Comparison of ENCODE assay signal across 25 cellular contexts in the genomic region with DNA sequence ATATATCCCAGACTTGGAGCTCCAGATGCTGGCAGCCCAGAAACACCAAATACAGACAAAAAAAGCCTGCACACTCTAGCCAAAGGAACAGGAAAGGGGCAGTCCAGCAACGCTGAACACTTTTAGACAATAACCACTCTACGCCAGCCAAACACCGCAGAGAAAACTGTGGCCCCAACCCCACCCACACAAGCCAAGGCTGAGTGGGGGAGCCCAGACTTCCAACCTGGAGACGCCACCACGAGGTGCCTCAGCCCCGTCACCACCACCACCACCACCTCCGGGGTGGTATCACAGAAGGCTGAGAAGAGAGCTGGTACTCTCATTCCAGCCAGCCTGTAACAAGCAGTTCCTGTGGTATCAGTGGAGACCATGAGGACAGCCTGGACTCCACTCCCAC. TPM values are rescaled to one million over a fixed set of nuclear protein-coding genes. Genes with fewer than 3 reads are reported as not detected.
"Had no signal": no experiment of that assay in that cellular context is flagged by ENCODE, and none has a peak within 500 bp of the region (broad histone marks: within the 10 kb centered on the region; RNA-seq: fewer than 3 reads in every experiment).

No MANE protein-coding gene starts in this region.

- ATAC-seq: left cardiac atrium; left ventricle myocardium superior; naive thymus-derived CD4-positive, alpha-beta T cell; stimulated activated naive B cell treated with anti-CD40 and anti-IgM and Interleukin-4, amounts not matched to agents 10 μg/mL and 1 μg/mL and 100 μg/mL, for 72 hours; upper lobe of right lung had no signal

- H3K36me3 ChIP-seq: ovary, right atrium auricular region, sigmoid colon, tibial artery, upper lobe of right lung had no signal

- H3K27me3 Mint-ChIP-seq: central memory CD8-positive, alpha-beta T cell had no signal

- H3K9me3 ChIP-seq: ovary, right atrium auricular region, sigmoid colon, tibial artery, upper lobe of right lung had no signal

- H3K4me3 Mint-ChIP-seq: central memory CD8-positive, alpha-beta T cell; naive thymus-derived CD4-positive, alpha-beta T cell; stimulated activated naive B cell treated with anti-CD40 and anti-IgM and Interleukin-4, amounts not matched to agents 10 μg/mL and 1 μg/mL and 100 μg/mL, for 72 hours had no signal

- H3K27me3 ChIP-seq: dorsolateral prefrontal cortex, hepatocyte, ovary, right atrium auricular region, sigmoid colon, tibial artery, upper lobe of right lung had no signal

- H3K4me1 ChIP-seq: right atrium auricular region, sigmoid colon, tibial artery, upper lobe of right lung had no signal

- H3K4me3 ChIP-seq: dorsolateral prefrontal cortex, hepatocyte, lung, ovary, right atrium auricular region, sigmoid colon, skin epidermis, tibial artery, upper lobe of right lung had no signal

- H2AFZ ChIP-seq: hepatocyte had no signal

- H3K4me1 Mint-ChIP-seq: central memory CD8-positive, alpha-beta T cell; naive thymus-derived CD4-positive, alpha-beta T cell; stimulated activated naive B cell treated with anti-CD40 and anti-IgM and Interleukin-4, amounts not matched to agents 10 μg/mL and 1 μg/mL and 100 μg/mL, for 72 hours had no signal

- H3K27ac Mint-ChIP-seq: naive thymus-derived CD4-positive, alpha-beta T cell; stimulated activated naive B cell treated with anti-CD40 and anti-IgM and Interleukin-4, amounts not matched to agents 10 μg/mL and 1 μg/mL and 100 μg/mL, for 72 hours had no signal

- H3K9me3 Mint-ChIP-seq: central memory CD8-positive, alpha-beta T cell; naive thymus-derived CD4-positive, alpha-beta T cell; stimulated activated naive B cell treated with anti-CD40 and anti-IgM and Interleukin-4, amounts not matched to agents 10 μg/mL and 1 μg/mL and 100 μg/mL, for 72 hours had no signal

- H3K79me2 ChIP-seq: hepatocyte had no signal

- H3K4me2 ChIP-seq: hepatocyte had no signal

- H3K27ac ChIP-seq: ovary, right atrium auricular region, sigmoid colon, skin epidermis, tibial artery, upper lobe of right lung had no signal

- DNase-seq: cortex of kidney; dorsolateral prefrontal cortex; effector CD8-positive, alpha-beta T cell; foreskin melanocyte; kidney; left cardiac atrium; left ventricle myocardium superior; naive thymus-derived CD4-positive, alpha-beta T cell; ovary; sigmoid colon; stimulated activated CD4-positive, alpha-beta T cell treated with anti-CD3 and anti-CD28 coated beads, Interleukin-12 subunit alpha, Interleukin-12 subunit beta, amount 100 ng/mL, for 4 hours; stimulated activated CD4-positive, alpha-beta T cell treated with anti-CD3 and anti-CD28 coated beads, Interleukin-2, amount 100 ng/mL, for 48 hours; stimulated activated CD8-positive, alpha-beta memory T cell treated with anti-CD3 and anti-CD28 coated beads, Interleukin-4, amount 100 ng/mL, for 48 hours; stimulated activated naive B cell treated with anti-CD40 and anti-IgM and Interleukin-4, amounts not matched to agents 10 μg/mL and 1 μg/mL and 100 μg/mL, for 72 hours; tibial artery; upper lobe of right lung had no signal

- FAIRE-seq: kidney had no signal

RNA-seq across cellular contexts. Expression of a gene that starts 22.8 kb away (rescaled TPM):
- total RNA-seq: kidney; left cardiac atrium; left ventricle myocardium superior; lung; mesenteric fat pad; naive thymus-derived CD4-positive, alpha-beta T cell; posterior vena cava; right atrium auricular region; sigmoid colon; upper lobe of right lung had no signal
- polyA plus RNA-seq: esophagus; hepatocyte; naive thymus-derived CD4-positive, alpha-beta T cell; neural cell; ovary; sigmoid colon had no signal

RNA-seq across cellular contexts. Expression of a gene that starts 56.2 kb away (rescaled TPM):
- total RNA-seq: kidney; left cardiac atrium; left ventricle myocardium superior; mesenteric fat pad; naive thymus-derived CD4-positive, alpha-beta T cell; ovary; posterior vena cava; right atrium auricular region; sigmoid colon; upper lobe of right lung had no signal
- polyA plus RNA-seq: esophagus; naive thymus-derived CD4-positive, alpha-beta T cell; neural cell; ovary; sigmoid colon had no signal
